In the genomic region with DNA sequence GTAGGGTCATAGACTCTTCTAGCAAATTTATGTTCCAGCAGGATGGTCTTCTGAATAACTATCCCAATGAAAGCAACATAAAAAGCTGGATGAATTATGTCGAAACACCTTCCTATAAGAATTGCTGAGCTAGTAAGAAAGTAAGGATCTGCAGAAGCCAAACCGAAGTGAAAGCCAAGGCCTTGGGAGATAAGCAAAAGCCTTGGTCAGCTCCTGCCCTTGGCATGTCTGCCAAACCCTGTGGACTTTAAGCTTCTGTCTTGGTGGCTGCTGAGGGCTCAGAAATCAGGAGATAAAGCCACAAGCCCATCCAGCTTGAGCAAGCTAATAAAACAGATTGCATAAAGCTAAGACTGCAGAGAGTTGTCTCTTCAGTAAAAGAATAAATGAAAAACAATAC, we compare ENCODE assay signal across 7 cellular contexts.
"Had no signal": no experiment of that assay in that cellular context is flagged by ENCODE, and none has a peak within 500 bp of the region (broad histone marks: within the 10 kb centered on the region; RNA-seq: fewer than 3 reads in every experiment).

No MANE protein-coding gene starts in this region.

- DNase-seq: H9, HCEC 1CT, KG1 had no signal

- ATAC-seq: GM23338 had no signal

- FAIRE-seq: H1, H54, HTR-8/SVneo had no signal

- H2AFZ ChIP-seq: GM23338 had no signal

- H3K4me3 ChIP-seq: GM23338 had no signal

- H3K4me2 ChIP-seq: GM23338 had no signal
